ENCODE assay signal across 37 cellular contexts in genomic region chr2:16401761-16402300, GRCh38.
"Had no signal": no experiment of that assay in that cellular context is flagged by ENCODE, and none has a peak within 500 bp of the region (broad histone marks: within the 10 kb centered on the region; RNA-seq: fewer than 3 reads in every experiment).

No MANE protein-coding gene starts in this region.

- H3K9me3 ChIP-seq: ascending aorta had no signal

- FAIRE-seq: bronchial epithelial cell, TTC549 had no signal

- H3K4me1 ChIP-seq: ascending aorta had no signal

- H3K9me3 Mint-ChIP-seq: activated B cell treated with CpG ODN at 0.5 μM for 24 hours; activated CD4-positive, alpha-beta memory T cell treated with anti-CD3 and anti-CD28 coated beads, Interleukin-2, amount 10 ng/mL, durations not matched to agents 7 days and 5 days; activated CD4-positive, alpha-beta T cell treated with anti-CD3 and anti-CD28 coated beads, Interleukin-2, amount 10 ng/mL, durations not matched to agents 7 days and 5 days; activated naive CD4-positive, alpha-beta T cell treated with anti-CD3 and anti-CD28 coated beads, Interleukin-2, amount 10 ng/mL, durations not matched to agents 7 days and 5 days; activated naive CD4-positive, alpha-beta T cell treated with anti-CD3 and anti-CD28 coated beads, Interleukin-2, amount 50 U/mL, for 24 hours; activated naive CD8-positive, alpha-beta T cell treated with anti-CD3 and anti-CD28 coated beads, Interleukin-2, amount 10 ng/mL, durations not matched to agents 7 days and 5 days; activated naive CD8-positive, alpha-beta T cell treated with anti-CD3 and anti-CD28 coated beads, Interleukin-2, amount 50 U/mL, for 24 hours; activated T-cell treated with anti-CD3 and anti-CD28 coated beads, Interleukin-2, amount 50 U/mL, for 24 hours; activated T-helper 2 cell treated with anti-CD3 and anti-CD28 coated beads, Interferon-gamma antibody, Interleukin-2, Interleukin-4, amounts not matched to agents 10 μg/mL and 5 μg/mL and 100 μg/mL, durations not matched to agents 14 hours and 24 hours and 36 hours; brain; central memory CD8-positive, alpha-beta T cell; T-helper 1 cell treated with Interleukin-12 subunit alpha and Interleukin-12 subunit beta and Interleukin-4 antibody, amounts not matched to agents 30 μg/mL and 1 μg/mL, for 36 hours; T-helper 2 cell treated with Interferon-gamma antibody and Interleukin-4, amounts not matched to agents 5 μg/mL and 100 μg/mL, for 36 hours had no signal

- H3K27me3 Mint-ChIP-seq: activated B cell treated with CpG ODN at 0.5 μM for 24 hours; activated CD4-positive, alpha-beta memory T cell treated with anti-CD3 and anti-CD28 coated beads, Interleukin-2, amount 10 ng/mL, durations not matched to agents 7 days and 5 days; activated CD4-positive, alpha-beta T cell treated with anti-CD3 and anti-CD28 coated beads, Interleukin-2, amount 10 ng/mL, durations not matched to agents 7 days and 5 days; activated CD8-positive, alpha-beta memory T cell treated with anti-CD3 and anti-CD28 coated beads, Interleukin-2, amount 10 ng/mL, durations not matched to agents 7 days and 5 days; activated naive CD4-positive, alpha-beta T cell treated with anti-CD3 and anti-CD28 coated beads, Interleukin-2, amount 10 ng/mL, durations not matched to agents 7 days and 5 days; activated naive CD4-positive, alpha-beta T cell treated with anti-CD3 and anti-CD28 coated beads, Interleukin-2, amount 50 U/mL, for 24 hours; activated naive CD8-positive, alpha-beta T cell; activated naive CD8-positive, alpha-beta T cell treated with anti-CD3 and anti-CD28 coated beads, Interleukin-2, amount 10 ng/mL, durations not matched to agents 7 days and 5 days; activated naive CD8-positive, alpha-beta T cell treated with anti-CD3 and anti-CD28 coated beads, Interleukin-2, amount 50 U/mL, for 24 hours; activated T-cell treated with anti-CD3 and anti-CD28 coated beads, Interleukin-2, amount 50 U/mL, for 24 hours; brain; central memory CD8-positive, alpha-beta T cell had no signal

- H3K27ac ChIP-seq: ascending aorta, cardiac muscle cell, VCaP had no signal

- H3K36me3 ChIP-seq: ascending aorta, cardiac muscle cell had no signal

- H3K4me1 Mint-ChIP-seq: activated B cell treated with CpG ODN at 0.5 μM for 24 hours; activated CD4-positive, alpha-beta memory T cell treated with anti-CD3 and anti-CD28 coated beads, Interleukin-2, amount 10 ng/mL, durations not matched to agents 7 days and 5 days; activated CD4-positive, alpha-beta T cell treated with anti-CD3 and anti-CD28 coated beads, Interleukin-2, amount 10 ng/mL, durations not matched to agents 7 days and 5 days; activated CD8-positive, alpha-beta memory T cell treated with anti-CD3 and anti-CD28 coated beads, Interleukin-2, amount 10 ng/mL, durations not matched to agents 7 days and 5 days; activated naive CD4-positive, alpha-beta T cell treated with anti-CD3 and anti-CD28 coated beads, Interleukin-2, amount 10 ng/mL, durations not matched to agents 7 days and 5 days; activated naive CD4-positive, alpha-beta T cell treated with anti-CD3 and anti-CD28 coated beads, Interleukin-2, amount 50 U/mL, for 24 hours; activated naive CD8-positive, alpha-beta T cell treated with anti-CD3 and anti-CD28 coated beads, Interleukin-2, amount 10 ng/mL, durations not matched to agents 7 days and 5 days; activated naive CD8-positive, alpha-beta T cell treated with anti-CD3 and anti-CD28 coated beads, Interleukin-2, amount 50 U/mL, for 24 hours; central memory CD8-positive, alpha-beta T cell had no signal

- H3K4me3 ChIP-seq: ascending aorta, cardiac muscle cell had no signal

- H3K36me3 Mint-ChIP-seq: activated CD8-positive, alpha-beta memory T cell treated with anti-CD3 and anti-CD28 coated beads, Interleukin-2, amount 10 ng/mL, durations not matched to agents 7 days and 5 days; activated naive CD4-positive, alpha-beta T cell treated with anti-CD3 and anti-CD28 coated beads, Interleukin-2, amount 10 ng/mL, durations not matched to agents 7 days and 5 days; activated naive CD4-positive, alpha-beta T cell treated with anti-CD3 and anti-CD28 coated beads, Interleukin-2, amount 50 U/mL, for 24 hours; activated naive CD8-positive, alpha-beta T cell; activated naive CD8-positive, alpha-beta T cell treated with anti-CD3 and anti-CD28 coated beads, Interleukin-2, amount 10 ng/mL, durations not matched to agents 7 days and 5 days; brain had no signal

- H3K27ac Mint-ChIP-seq: activated B cell treated with CpG ODN at 0.5 μM for 24 hours; activated CD4-positive, alpha-beta memory T cell treated with anti-CD3 and anti-CD28 coated beads, Interleukin-2, amount 10 ng/mL, durations not matched to agents 7 days and 5 days; activated CD4-positive, alpha-beta T cell treated with anti-CD3 and anti-CD28 coated beads, Interleukin-2, amount 10 ng/mL, durations not matched to agents 7 days and 5 days; activated CD8-positive, alpha-beta memory T cell treated with anti-CD3 and anti-CD28 coated beads, Interleukin-2, amount 10 ng/mL, durations not matched to agents 7 days and 5 days; activated CD8-positive, alpha-beta T cell treated with anti-CD3 and anti-CD28 coated beads, Interleukin-2, amount 10 ng/mL, durations not matched to agents 7 days and 5 days; activated naive CD4-positive, alpha-beta T cell treated with anti-CD3 and anti-CD28 coated beads, Interleukin-2, amount 10 ng/mL, durations not matched to agents 7 days and 5 days; activated naive CD4-positive, alpha-beta T cell treated with anti-CD3 and anti-CD28 coated beads, Interleukin-2, amount 50 U/mL, for 24 hours; activated naive CD8-positive, alpha-beta T cell; activated naive CD8-positive, alpha-beta T cell treated with anti-CD3 and anti-CD28 coated beads, Interleukin-2, amount 10 ng/mL, durations not matched to agents 7 days and 5 days; activated naive CD8-positive, alpha-beta T cell treated with anti-CD3 and anti-CD28 coated beads, Interleukin-2, amount 50 U/mL, for 24 hours; activated T-cell treated with anti-CD3 and anti-CD28 coated beads, Interleukin-2, amount 50 U/mL, for 24 hours; activated T-helper 2 cell treated with anti-CD3 and anti-CD28 coated beads, Interferon-gamma antibody, Interleukin-2, Interleukin-4, amounts not matched to agents 10 μg/mL and 5 μg/mL and 100 μg/mL, durations not matched to agents 14 hours and 24 hours and 36 hours; brain; T-helper 1 cell treated with Interleukin-12 subunit alpha and Interleukin-12 subunit beta and Interleukin-4 antibody, amounts not matched to agents 30 μg/mL and 1 μg/mL, for 36 hours; T-helper 2 cell treated with Interferon-gamma antibody and Interleukin-4, amounts not matched to agents 5 μg/mL and 100 μg/mL, for 36 hours had no signal

- ATAC-seq: activated CD8-positive, alpha-beta memory T cell treated with anti-CD3 and anti-CD28 coated beads, Interleukin-2, amount 10 ng/mL, durations not matched to agents 7 days and 5 days; activated CD8-positive, alpha-beta T cell treated with anti-CD3 and anti-CD28 coated beads, Interleukin-2, amount 10 ng/mL, durations not matched to agents 7 days and 5 days; activated naive CD8-positive, alpha-beta T cell treated with anti-CD3 and anti-CD28 coated beads, Interleukin-2, amount 50 U/mL, for 24 hours had no signal

- DNase-seq: activated B cell treated with CpG ODN at 0.5 μM for 24 hours; activated CD4-positive, alpha-beta memory T cell treated with anti-CD3 and anti-CD28 coated beads, Interleukin-2, amount 10 ng/mL, durations not matched to agents 7 days and 5 days; activated CD4-positive, alpha-beta T cell treated with anti-CD3 and anti-CD28 coated beads for 48 hours; activated CD4-positive, alpha-beta T cell treated with anti-CD3 and anti-CD28 coated beads, Interleukin-2, amount 10 ng/mL, durations not matched to agents 7 days and 5 days; activated CD4-positive, alpha-beta T cell treated with anti-CD3 and anti-CD28 coated beads, Interleukin-2, amount 50 U/mL, for 48 hours; activated CD4-positive, CD25-positive, alpha-beta regulatory T cell treated with anti-CD3 and anti-CD28 coated beads, Interleukin-2, amount 50 U/mL, for 72 hours; activated CD8-positive, alpha-beta memory T cell treated with anti-CD3 and anti-CD28 coated beads for 24 hours; activated CD8-positive, alpha-beta memory T cell treated with anti-CD3 and anti-CD28 coated beads, Interleukin-2, amount 10 ng/mL, durations not matched to agents 7 days and 5 days; activated CD8-positive, alpha-beta memory T cell treated with anti-CD3 and anti-CD28 coated beads, Interleukin-2, amount 50 U/mL, for 48 hours; activated CD8-positive, alpha-beta T cell treated with anti-CD3 and anti-CD28 coated beads, Interleukin-2, amount 10 ng/mL, durations not matched to agents 7 days and 5 days; activated effector memory CD4-positive, alpha-beta T cell treated with Interleukin-2 at 50 U/mL for 16 hours; activated gamma-delta T cell; activated naive CD4-positive, alpha-beta T cell treated with anti-CD3 and anti-CD28 coated beads, Interleukin-2, amount 10 ng/mL, durations not matched to agents 7 days and 5 days; activated naive CD4-positive, alpha-beta T cell treated with Interleukin-2 at 50 U/mL for 16 hours; activated naive CD8-positive, alpha-beta T cell treated with anti-CD3 and anti-CD28 coated beads, Interleukin-2, amount 10 ng/mL, durations not matched to agents 7 days and 5 days; activated naive CD8-positive, alpha-beta T cell treated with anti-CD3 and anti-CD28 coated beads, Interleukin-2, amount 50 U/mL, for 24 hours; activated T-cell treated with anti-CD3 and anti-CD28 coated beads, Interleukin-2, amount 50 U/mL, for 24 hours; activated T-cell treated with anti-CD3 and anti-CD28 coated beads, Interleukin-2, amount 50 U/mL, for 48 hours; amygdala; anterior cingulate cortex; caudate nucleus; cerebellar nuclear complex; T-helper 1 cell; T-helper 2 cell; T-helper 9 cell had no signal

- H3K27me3 ChIP-seq: ascending aorta, cardiac muscle cell had no signal

- H3K4me3 Mint-ChIP-seq: activated B cell treated with CpG ODN at 0.5 μM for 24 hours; activated CD4-positive, alpha-beta memory T cell treated with anti-CD3 and anti-CD28 coated beads, Interleukin-2, amount 10 ng/mL, durations not matched to agents 7 days and 5 days; activated CD4-positive, alpha-beta T cell treated with anti-CD3 and anti-CD28 coated beads, Interleukin-2, amount 10 ng/mL, durations not matched to agents 7 days and 5 days; activated CD8-positive, alpha-beta memory T cell treated with anti-CD3 and anti-CD28 coated beads, Interleukin-2, amount 10 ng/mL, durations not matched to agents 7 days and 5 days; activated CD8-positive, alpha-beta T cell treated with anti-CD3 and anti-CD28 coated beads, Interleukin-2, amount 10 ng/mL, durations not matched to agents 7 days and 5 days; activated naive CD4-positive, alpha-beta T cell treated with anti-CD3 and anti-CD28 coated beads, Interleukin-2, amount 10 ng/mL, durations not matched to agents 7 days and 5 days; activated naive CD4-positive, alpha-beta T cell treated with anti-CD3 and anti-CD28 coated beads, Interleukin-2, amount 50 U/mL, for 24 hours; activated naive CD8-positive, alpha-beta T cell; activated naive CD8-positive, alpha-beta T cell treated with anti-CD3 and anti-CD28 coated beads, Interleukin-2, amount 10 ng/mL, durations not matched to agents 7 days and 5 days; activated naive CD8-positive, alpha-beta T cell treated with anti-CD3 and anti-CD28 coated beads, Interleukin-2, amount 50 U/mL, for 24 hours; activated T-cell treated with anti-CD3 and anti-CD28 coated beads, Interleukin-2, amount 50 U/mL, for 24 hours; brain; central memory CD8-positive, alpha-beta T cell; T-helper 1 cell treated with Interleukin-12 subunit alpha and Interleukin-12 subunit beta and Interleukin-4 antibody, amounts not matched to agents 30 μg/mL and 1 μg/mL, for 36 hours; T-helper 2 cell treated with Interferon-gamma antibody and Interleukin-4, amounts not matched to agents 5 μg/mL and 100 μg/mL, for 36 hours had no signal
